ENCODE assay signal across 6 cellular contexts in the genomic region with DNA sequence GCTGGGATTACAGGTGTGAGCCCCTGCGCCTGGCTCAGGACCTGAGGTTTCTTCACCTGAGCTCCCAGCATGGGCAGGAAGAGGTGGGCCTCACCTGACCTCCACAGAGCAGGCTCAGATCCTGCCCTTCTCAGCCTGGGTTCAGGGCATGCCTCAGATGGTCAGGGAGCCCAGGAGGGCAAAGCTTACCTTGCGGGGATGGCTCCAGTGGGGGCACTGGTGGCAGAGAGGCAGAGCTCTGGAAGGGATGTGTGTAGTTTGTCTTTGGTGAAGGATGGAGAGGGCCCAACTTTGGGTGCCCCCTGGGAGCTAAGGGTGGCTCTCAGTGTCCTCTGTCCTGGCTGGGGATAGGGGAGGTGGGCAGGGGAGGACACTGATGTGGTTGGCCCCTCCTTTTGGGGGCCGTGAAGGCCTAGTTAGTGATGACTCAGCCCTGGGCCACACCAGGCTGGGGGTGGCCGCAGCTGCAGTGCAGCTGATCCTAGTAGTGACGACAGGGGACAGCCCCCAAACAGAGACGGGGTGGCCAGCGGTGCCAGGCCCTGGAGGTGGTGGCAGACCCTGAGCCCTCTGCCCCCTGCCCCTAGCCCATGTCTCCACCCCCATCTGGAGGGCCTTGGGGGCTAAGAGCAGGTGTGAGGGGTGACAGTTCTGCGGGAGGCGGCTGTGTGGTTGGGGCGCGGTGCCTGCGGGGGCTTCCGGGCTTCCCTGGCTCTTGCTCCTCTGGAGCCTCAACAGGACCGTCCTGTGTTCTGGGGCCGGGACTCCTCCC. TPM values are rescaled to one million over a fixed set of nuclear protein-coding genes. Genes with fewer than 3 reads are reported as not detected.
A peak's percentile ranks its signal among the peaks of the same experiment; 100 is the strongest.
DNase-seq lines count a peak whose midpoint lies in the region; ATAC-seq, FAIRE-seq and TF ChIP-seq lines count a peak whose summit lies in the region.

No MANE protein-coding gene starts in this region.

- TF ChIP-seq EP300 in HepG2 (IDR thresholded peaks at IDR 0.05; ENCODE audit: low read depth in 2 of 2, low read length in 2 of 2): no peak
- TF ChIP-seq EP300 in HepG2 (CRISPR knock-in tag; IDR thresholded peaks at IDR 0.05; ENCODE audit: borderline replicate concordance): no peak

- FAIRE-seq in HepG2 (lab: Jason Lieb, UNC): no peak

- no peak for TF ChIP-seq POLR2A in HepG2 (IDR thresholded peaks at IDR 0.05; ENCODE audit: insufficient read depth in 1 of 2, low read depth in 2 of 2, low read length in 2 of 2)
- no peak for TF ChIP-seq POLR2A in testis (IDR thresholded peaks at IDR 0.05)

- no peak overlapping the region for H2AFZ ChIP-seq in HepG2 (ENCODE audit: low read length)

- H3K9ac ChIP-seq in HepG2 (ENCODE audit: insufficient read depth, low read depth, low read length): no peak overlapping the region

- peaks cover 3 to 6% of the 10 kb centered on the region in 2 experiments; a peak in 3 of 5 replicates for H3K36me3 ChIP-seq in HepG2 (replicated peaks in 1 of 2; ENCODE audit: control insufficient read depth in 1 of 2, insufficient read depth in 2 of 2, low read length in 2 of 2)
- H3K36me3 ChIP-seq in testis (ENCODE audit: low read depth, missing control alignments): no peaks in the 10 kb centered on the region

- POLR2A ChIA-PET in HepG2 (lab: Yijun Ruan, JAX): interaction anchor here (1.3 to 4.6 kb wide), 4 partner anchors 8 to 123 kb away, joined by 4 to 59 read pairs (median 16); partner anchors contain the start of genes NTHL1, TRAF7 and TSC2

- CTCF ChIA-PET in HepG2 (lab: Yijun Ruan, JAX; ENCODE audit: low intra/inter-chr PET ratio, low total read pairs): no interaction called here

- no peak overlapping the region; the same call in 1 of the 2 replicates for H3K4me2 ChIP-seq in HepG2 (ENCODE audit: low read depth, low read length)

- no peak for TF ChIP-seq RAD21 in HepG2 (CRISPR knock-in tag; IDR thresholded peaks at IDR 0.05)

- DNase-seq in HepG2 (ENCODE audit: low spot score) (no peak), testis (no peak)
- no peak for DNase-seq in activated CD4-positive, alpha-beta T cell treated with anti-CD3 and anti-CD28 coated beads, Interleukin-2, amount 50 U/mL, for 4 hours

- H3K27ac ChIP-seq in adipose tissue (ENCODE audit: low read depth, low read length) (peak overlapping the region; percentile 76), HepG2 (ENCODE audit: extremely low read length, insufficient read depth, low read length) (peak overlapping the region; percentile 89), testis (peak overlapping the region; percentile 79 to 88)

- 47 to 81% (median 57%) methylated on average over 15 of the region's 15 CpGs for WGBS in adipose tissue, 3 donors
- 100% methylated on average over 7 of the region's 15 CpGs for WGBS in HepG2 (ENCODE audit: low lambda C conversion rate)
- WGBS in testis, 2 donors: 74 to 83% methylated on average over 15 of the region's 15 CpGs

- peaks cover 3% of the 10 kb centered on the region for H3K79me2 ChIP-seq in HepG2 (ENCODE audit: insufficient read depth, low read length)

- H3K4me3 ChIP-seq in HepG2 (replicated peaks in 1 of 3; ENCODE audit: insufficient read depth in 1 of 3, low read depth in 2 of 3, low read length in 3 of 3) (no peak overlapping the region), testis (no peak overlapping the region)

- peaks cover 83% of the 10 kb centered on the region for H3K4me1 ChIP-seq in HepG2 (ENCODE audit: insufficient read depth, low read length)
- H3K4me1 ChIP-seq in testis: peaks cover 44% of the 10 kb centered on the region

- no peak for TF ChIP-seq CTCF in HepG2 (CRISPR knock-in tag; IDR thresholded peaks at IDR 0.05)
- TF ChIP-seq CTCF in testis (IDR thresholded peaks at IDR 0.05): no peak

- intact Hi-C loops in HepG2 (cut with micrococcal nuclease; ENCODE audit: unreplicated experiment): no loop called here
- intact Hi-C loops in testis (cut with DNase I; ENCODE audit: low total_unique reads): no loop called here

- H4K20me1 ChIP-seq in HepG2 (ENCODE audit: insufficient read depth, low read length): 0 out of 2 replicates have a peak, but pooled peaks cover 7% of the 10 kb centered on the region

- no TSS peak for BruUV-seq in HepG2 (replicated peaks; lab: Mats Ljungman, UMichigan)

- H3K9me3 ChIP-seq in HepG2 (ENCODE audit: low read length): no peaks in the 10 kb centered on the region
- H3K9me3 ChIP-seq in testis: no peaks in the 10 kb centered on the region

- no peaks in the 10 kb centered on the region; a peak in 1 of 5 replicates for H3K27me3 ChIP-seq in HepG2 (ENCODE audit: control insufficient read depth in 1 of 2, insufficient read depth in 2 of 2, low read length in 2 of 2)
- no peaks in the 10 kb centered on the region for H3K27me3 ChIP-seq in testis

- ATAC-seq in HepG2: no peak
- ATAC-seq in GM21447 (IDR thresholded peaks at IDR 0.05; ENCODE audit: unreplicated experiment): no peak
- ATAC-seq in GM18511 (IDR thresholded peaks at IDR 0.05; ENCODE audit: unreplicated experiment): no peak

- in situ Hi-C loops in HepG2 (cut with HindIII; ENCODE audit: extremely low pct_ligation_motif_present, low pct_unique_long_range_greater_than_20kb): no loop called here

RNA-seq across cellular contexts. Expression of gene NHERF2, which starts 5.8 kb away (rescaled TPM):
- polyA plus RNA-seq in adipose tissue: 100 to 1,000 TPM in 2 of 3 donors, 10 to 100 TPM in 1; 28.8 to 317 (median 232) TPM
- total RNA-seq in HepG2 (2016; rRNA removed; fragmentation: Illumina TruSeq; extraction: Trizol): 15.8 and 23.7 TPM in 2 replicates
- 17.2 and 21.7 TPM in 2 replicates for total RNA-seq in HepG2 (2016; cell fraction: cytosol; rRNA removed; fragmentation: Illumina TruSeq; extraction: Trizol; ENCODE audit: low read depth)
- total RNA-seq in HepG2 (2016; cell fraction: insoluble cytoplasmic fraction; rRNA removed; fragmentation: Illumina TruSeq; extraction: Trizol): 14.8 and 26.0 TPM in 2 replicates
- 42.5 and 44.6 TPM in 2 replicates for total RNA-seq in HepG2 (2016; cell fraction: membrane; rRNA removed; fragmentation: Illumina TruSeq; extraction: Trizol)
- 14.4 and 15.0 TPM in 2 replicates for total RNA-seq in HepG2 (2016; cell fraction: nucleus; rRNA removed; fragmentation: Illumina TruSeq; extraction: Trizol)
- polyA plus RNA-seq in HepG2 (2011; rRNA removed): 39.3 and 47.2 TPM in 2 replicates
- polyA plus RNA-seq in HepG2 (2011; cell fraction: cytosol; rRNA removed): 28.8 and 54.4 TPM in 2 replicates
- polyA plus RNA-seq in HepG2 (2011; cell fraction: nucleus; rRNA removed): 94.7 and 105 TPM in 2 replicates
- 25.8 and 38.7 TPM in 2 replicates for polyA plus RNA-seq in HepG2 (2012)
- 54.0 and 63.1 TPM in 2 replicates for polyA plus RNA-seq in HepG2 (2016; cell fraction: cytosol; fragmentation: Illumina TruSeq; extraction: Trizol; ENCODE audit: low read depth)
- 37.8 and 52.2 TPM in 2 replicates for polyA plus RNA-seq in HepG2 (2016; cell fraction: insoluble cytoplasmic fraction; fragmentation: Illumina TruSeq; extraction: Trizol; ENCODE audit: low read depth)
- polyA plus RNA-seq in HepG2 (2016; cell fraction: membrane; fragmentation: Illumina TruSeq; extraction: Trizol; ENCODE audit: low read depth): 72.6 and 84.9 TPM in 2 replicates
- 53.4 and 59.6 TPM in 2 replicates for polyA plus RNA-seq in HepG2 (2016; cell fraction: nucleus; fragmentation: Illumina TruSeq; extraction: Trizol; ENCODE audit: insufficient read depth, low read depth)
- polyA minus RNA-seq in HepG2 (2011; rRNA and poly(A)+ RNA removed; ENCODE audit: low replicate concordance): 6.8 and 36.4 TPM in 2 replicates
- 24.4 and 28.2 TPM in 2 replicates for polyA minus RNA-seq in HepG2 (2011; cell fraction: cytosol; rRNA and poly(A)+ RNA removed)
- polyA minus RNA-seq in HepG2 (2011; cell fraction: nucleus; rRNA and poly(A)+ RNA removed): 13.3 and 13.8 TPM in 2 replicates
- total RNA-seq in testis: 10 to 100 TPM; 54.1 to 59.9 TPM
- polyA plus RNA-seq in testis (ENCODE audit: insufficient read depth, low read depth, low replicate concordance): 50.6 TPM

RNA-seq across cellular contexts. Expression of gene NPW, which starts 12.9 kb away (rescaled TPM):
- polyA plus RNA-seq in adipose tissue: under 1 TPM in 2 of 3 donors, not detected in 1; 0.54 to 0.68 TPM
- 0.97 TPM in 1 of 2 replicates, not detected in the other for total RNA-seq in HepG2 (2016; rRNA removed; fragmentation: Illumina TruSeq; extraction: Trizol)
- total RNA-seq in HepG2 (2016; cell fraction: cytosol; rRNA removed; fragmentation: Illumina TruSeq; extraction: Trizol; ENCODE audit: low read depth): 1.1 and 2.6 TPM in 2 replicates
- 0.87 TPM in 1 of 2 replicates, not detected in the other for total RNA-seq in HepG2 (2016; cell fraction: insoluble cytoplasmic fraction; rRNA removed; fragmentation: Illumina TruSeq; extraction: Trizol)
- total RNA-seq in HepG2 (2016; cell fraction: membrane; rRNA removed; fragmentation: Illumina TruSeq; extraction: Trizol): 0.71 and 0.79 TPM in 2 replicates
- not detected in 2 replicates for total RNA-seq in HepG2 (2016; cell fraction: nucleus; rRNA removed; fragmentation: Illumina TruSeq; extraction: Trizol)
- polyA plus RNA-seq in HepG2 (2011; rRNA removed): 0.24 and 0.25 TPM in 2 replicates
- 0.50 and 0.85 TPM in 2 replicates for polyA plus RNA-seq in HepG2 (2011; cell fraction: cytosol; rRNA removed)
- polyA plus RNA-seq in HepG2 (2011; cell fraction: nucleus; rRNA removed): 1.1 and 1.2 TPM in 2 replicates
- 0.82 and 1.4 TPM in 2 replicates for polyA plus RNA-seq in HepG2 (2012)
- polyA plus RNA-seq in HepG2 (2016; cell fraction: cytosol; fragmentation: Illumina TruSeq; extraction: Trizol; ENCODE audit: low read depth): 0.87 and 1.2 TPM in 2 replicates
- 0.61 and 0.63 TPM in 2 replicates for polyA plus RNA-seq in HepG2 (2016; cell fraction: insoluble cytoplasmic fraction; fragmentation: Illumina TruSeq; extraction: Trizol; ENCODE audit: low read depth)
- polyA plus RNA-seq in HepG2 (2016; cell fraction: membrane; fragmentation: Illumina TruSeq; extraction: Trizol; ENCODE audit: low read depth): 0.42 and 0.81 TPM in 2 replicates
- 0.85 and 2.0 TPM in 2 replicates for polyA plus RNA-seq in HepG2 (2016; cell fraction: nucleus; fragmentation: Illumina TruSeq; extraction: Trizol; ENCODE audit: insufficient read depth, low read depth)
- polyA minus RNA-seq in HepG2 (2011; rRNA and poly(A)+ RNA removed; ENCODE audit: low replicate concordance): 0.21 TPM in 1 of 2 replicates, not detected in the other
- polyA minus RNA-seq in HepG2 (2011; cell fraction: cytosol; rRNA and poly(A)+ RNA removed): 3.4 TPM in 1 of 2 replicates, not detected in the other
- polyA minus RNA-seq in HepG2 (2011; cell fraction: nucleus; rRNA and poly(A)+ RNA removed): 0.50 TPM in 1 of 2 replicates, not detected in the other
- total RNA-seq in testis: 1 to 10 TPM; 7.3 to 8.2 TPM
- 3.9 TPM for polyA plus RNA-seq in testis (ENCODE audit: insufficient read depth, low read depth, low replicate concordance)

RNA-seq across cellular contexts. Expression of gene NTHL1, which starts 15.2 kb away (rescaled TPM):
- polyA plus RNA-seq in adipose tissue (10 to 100 TPM; 12.1 to 23.3 (median 14.5) TPM), HepG2 (2011; rRNA removed) (47.5 and 55.6 TPM in 2 replicates), testis (ENCODE audit: insufficient read depth, low read depth, low replicate concordance) (18.0 TPM)
- total RNA-seq in HepG2 (2016; rRNA removed; fragmentation: Illumina TruSeq; extraction: Trizol) (64.8 and 64.9 TPM in 2 replicates), testis (10 to 100 TPM; 24.6 to 35.6 TPM)
- 24.9 and 26.2 TPM in 2 replicates for total RNA-seq in HepG2 (2016; cell fraction: cytosol; rRNA removed; fragmentation: Illumina TruSeq; extraction: Trizol; ENCODE audit: low read depth)
- 69.4 and 70.6 TPM in 2 replicates for total RNA-seq in HepG2 (2016; cell fraction: insoluble cytoplasmic fraction; rRNA removed; fragmentation: Illumina TruSeq; extraction: Trizol)
- total RNA-seq in HepG2 (2016; cell fraction: membrane; rRNA removed; fragmentation: Illumina TruSeq; extraction: Trizol): 25.2 and 29.9 TPM in 2 replicates
- total RNA-seq in HepG2 (2016; cell fraction: nucleus; rRNA removed; fragmentation: Illumina TruSeq; extraction: Trizol): 22.8 and 26.0 TPM in 2 replicates
- 63.4 and 112 TPM in 2 replicates for polyA plus RNA-seq in HepG2 (2011; cell fraction: cytosol; rRNA removed)
- polyA plus RNA-seq in HepG2 (2011; cell fraction: nucleus; rRNA removed): 61.1 and 66.7 TPM in 2 replicates
- 19.7 and 24.2 TPM in 2 replicates for polyA plus RNA-seq in HepG2 (2012)
- polyA plus RNA-seq in HepG2 (2016; cell fraction: cytosol; fragmentation: Illumina TruSeq; extraction: Trizol; ENCODE audit: low read depth): 12.4 and 13.2 TPM in 2 replicates
- 43.0 and 46.2 TPM in 2 replicates for polyA plus RNA-seq in HepG2 (2016; cell fraction: insoluble cytoplasmic fraction; fragmentation: Illumina TruSeq; extraction: Trizol; ENCODE audit: low read depth)
- polyA plus RNA-seq in HepG2 (2016; cell fraction: membrane; fragmentation: Illumina TruSeq; extraction: Trizol; ENCODE audit: low read depth): 15.6 and 17.1 TPM in 2 replicates
- 42.8 and 44.9 TPM in 2 replicates for polyA plus RNA-seq in HepG2 (2016; cell fraction: nucleus; fragmentation: Illumina TruSeq; extraction: Trizol; ENCODE audit: insufficient read depth, low read depth)
- 25.8 and 50.8 TPM in 2 replicates for polyA minus RNA-seq in HepG2 (2011; rRNA and poly(A)+ RNA removed; ENCODE audit: low replicate concordance)
- 24.2 and 32.7 TPM in 2 replicates for polyA minus RNA-seq in HepG2 (2011; cell fraction: cytosol; rRNA and poly(A)+ RNA removed)
- 9.3 and 11.6 TPM in 2 replicates for polyA minus RNA-seq in HepG2 (2011; cell fraction: nucleus; rRNA and poly(A)+ RNA removed)

RNA-seq across cellular contexts. Expression of gene TSC2, which starts 15.3 kb away (rescaled TPM):
- polyA plus RNA-seq in adipose tissue: 10 to 100 TPM; 39.6 to 60.5 (median 46.8) TPM
- 10.3 and 19.6 TPM in 2 replicates for total RNA-seq in HepG2 (2016; rRNA removed; fragmentation: Illumina TruSeq; extraction: Trizol)
- 13.6 and 17.2 TPM in 2 replicates for total RNA-seq in HepG2 (2016; cell fraction: cytosol; rRNA removed; fragmentation: Illumina TruSeq; extraction: Trizol; ENCODE audit: low read depth)
- total RNA-seq in HepG2 (2016; cell fraction: insoluble cytoplasmic fraction; rRNA removed; fragmentation: Illumina TruSeq; extraction: Trizol): 7.7 and 19.6 TPM in 2 replicates
- 13.2 and 13.3 TPM in 2 replicates for total RNA-seq in HepG2 (2016; cell fraction: membrane; rRNA removed; fragmentation: Illumina TruSeq; extraction: Trizol)
- total RNA-seq in HepG2 (2016; cell fraction: nucleus; rRNA removed; fragmentation: Illumina TruSeq; extraction: Trizol): 21.2 and 34.7 TPM in 2 replicates
- 40.4 and 44.6 TPM in 2 replicates for polyA plus RNA-seq in HepG2 (2011; rRNA removed)
- polyA plus RNA-seq in HepG2 (2011; cell fraction: cytosol; rRNA removed): 13.0 and 19.7 TPM in 2 replicates
- polyA plus RNA-seq in HepG2 (2011; cell fraction: nucleus; rRNA removed): 352 and 473 TPM in 2 replicates
- 50.1 and 57.0 TPM in 2 replicates for polyA plus RNA-seq in HepG2 (2012)
- polyA plus RNA-seq in HepG2 (2016; cell fraction: cytosol; fragmentation: Illumina TruSeq; extraction: Trizol; ENCODE audit: low read depth): 2.9 and 4.1 TPM in 2 replicates
- polyA plus RNA-seq in HepG2 (2016; cell fraction: insoluble cytoplasmic fraction; fragmentation: Illumina TruSeq; extraction: Trizol; ENCODE audit: low read depth): 13.2 and 17.7 TPM in 2 replicates
- 5.4 and 5.7 TPM in 2 replicates for polyA plus RNA-seq in HepG2 (2016; cell fraction: membrane; fragmentation: Illumina TruSeq; extraction: Trizol; ENCODE audit: low read depth)
- polyA plus RNA-seq in HepG2 (2016; cell fraction: nucleus; fragmentation: Illumina TruSeq; extraction: Trizol; ENCODE audit: insufficient read depth, low read depth): 82.5 and 84.9 TPM in 2 replicates
- 69.9 and 84.9 TPM in 2 replicates for polyA minus RNA-seq in HepG2 (2011; rRNA and poly(A)+ RNA removed; ENCODE audit: low replicate concordance)
- 25.5 and 36.2 TPM in 2 replicates for polyA minus RNA-seq in HepG2 (2011; cell fraction: cytosol; rRNA and poly(A)+ RNA removed)
- polyA minus RNA-seq in HepG2 (2011; cell fraction: nucleus; rRNA and poly(A)+ RNA removed): 59.4 and 61.0 TPM in 2 replicates
- 100 to 1,000 TPM; 222 to 271 TPM for total RNA-seq in testis
- polyA plus RNA-seq in testis (ENCODE audit: insufficient read depth, low read depth, low replicate concordance): 136 TPM

RNA-seq across cellular contexts. Expression of gene ZNF598, which starts 22.9 kb away (rescaled TPM):
- polyA plus RNA-seq in adipose tissue: 10 to 100 TPM; 24.1 to 45.6 (median 42.5) TPM
- total RNA-seq in HepG2 (2016; rRNA removed; fragmentation: Illumina TruSeq; extraction: Trizol): 9.5 and 13.5 TPM in 2 replicates
- 7.8 and 8.6 TPM in 2 replicates for total RNA-seq in HepG2 (2016; cell fraction: cytosol; rRNA removed; fragmentation: Illumina TruSeq; extraction: Trizol; ENCODE audit: low read depth)
- total RNA-seq in HepG2 (2016; cell fraction: insoluble cytoplasmic fraction; rRNA removed; fragmentation: Illumina TruSeq; extraction: Trizol): 6.1 and 14.0 TPM in 2 replicates
- 8.0 and 9.4 TPM in 2 replicates for total RNA-seq in HepG2 (2016; cell fraction: membrane; rRNA removed; fragmentation: Illumina TruSeq; extraction: Trizol)
- total RNA-seq in HepG2 (2016; cell fraction: nucleus; rRNA removed; fragmentation: Illumina TruSeq; extraction: Trizol): 15.2 and 16.0 TPM in 2 replicates
- 14.2 and 17.6 TPM in 2 replicates for polyA plus RNA-seq in HepG2 (2011; rRNA removed)
- 10.9 and 19.8 TPM in 2 replicates for polyA plus RNA-seq in HepG2 (2011; cell fraction: cytosol; rRNA removed)
- 80.6 and 103 TPM in 2 replicates for polyA plus RNA-seq in HepG2 (2011; cell fraction: nucleus; rRNA removed)
- 6.9 and 11.3 TPM in 2 replicates for polyA plus RNA-seq in HepG2 (2012)
- 4.2 and 5.0 TPM in 2 replicates for polyA plus RNA-seq in HepG2 (2016; cell fraction: cytosol; fragmentation: Illumina TruSeq; extraction: Trizol; ENCODE audit: low read depth)
- 14.5 and 15.5 TPM in 2 replicates for polyA plus RNA-seq in HepG2 (2016; cell fraction: insoluble cytoplasmic fraction; fragmentation: Illumina TruSeq; extraction: Trizol; ENCODE audit: low read depth)
- polyA plus RNA-seq in HepG2 (2016; cell fraction: membrane; fragmentation: Illumina TruSeq; extraction: Trizol; ENCODE audit: low read depth): 8.5 and 11.6 TPM in 2 replicates
- polyA plus RNA-seq in HepG2 (2016; cell fraction: nucleus; fragmentation: Illumina TruSeq; extraction: Trizol; ENCODE audit: insufficient read depth, low read depth): 58.7 and 59.3 TPM in 2 replicates
- 25.2 and 28.9 TPM in 2 replicates for polyA minus RNA-seq in HepG2 (2011; rRNA and poly(A)+ RNA removed; ENCODE audit: low replicate concordance)
- polyA minus RNA-seq in HepG2 (2011; cell fraction: cytosol; rRNA and poly(A)+ RNA removed): 12.5 and 18.7 TPM in 2 replicates
- polyA minus RNA-seq in HepG2 (2011; cell fraction: nucleus; rRNA and poly(A)+ RNA removed): 12.6 and 18.4 TPM in 2 replicates
- 10 to 100 TPM; 80.4 to 94.6 TPM for total RNA-seq in testis
- polyA plus RNA-seq in testis (ENCODE audit: insufficient read depth, low read depth, low replicate concordance): 46.3 TPM
